In the genomic region with DNA sequence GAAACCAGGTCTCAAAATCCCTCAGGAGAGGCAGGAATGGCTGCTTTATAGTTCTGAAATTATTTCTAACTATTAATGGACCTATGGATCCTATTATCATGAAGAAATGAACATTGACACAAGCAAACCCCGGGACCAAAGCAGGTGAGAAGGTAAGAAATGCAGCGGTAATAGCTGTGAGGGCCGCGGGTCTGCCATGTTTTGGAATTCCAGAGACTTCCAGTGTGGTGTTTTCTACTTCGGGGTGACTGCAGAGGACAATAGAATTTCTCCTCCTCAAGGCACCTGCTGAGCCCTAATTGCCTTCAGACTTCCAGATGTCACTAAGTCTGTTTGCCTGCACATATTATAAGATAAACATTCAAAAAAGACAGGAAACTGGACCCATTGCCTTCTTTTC, we compare ENCODE assay signal across 33 cellular contexts.
"Had no signal": no experiment of that assay in that cellular context is flagged by ENCODE, and none has a peak within 500 bp of the region (broad histone marks: within the 10 kb centered on the region; RNA-seq: fewer than 3 reads in every experiment).

No MANE protein-coding gene starts in this region.

- H3K4me2 ChIP-seq: hepatocyte had no signal

- H3K9me3 Mint-ChIP-seq: activated naive CD4-positive, alpha-beta T cell treated with anti-CD3 and anti-CD28 coated beads for 36 hours had no signal

- H3K4me3 Mint-ChIP-seq: activated B cell treated with CpG ODN at 0.5 μM for 24 hours; activated CD8-positive, alpha-beta T cell treated with anti-CD3 and anti-CD28 coated beads for 36 hours; activated naive CD4-positive, alpha-beta T cell treated with anti-CD3 and anti-CD28 coated beads for 36 hours; activated naive CD4-positive, alpha-beta T cell treated with anti-CD3 and anti-CD28 coated beads, Interleukin-2, amount 50 U/mL, for 24 hours; activated naive CD8-positive, alpha-beta T cell treated with anti-CD3 and anti-CD28 coated beads for 36 hours; activated naive CD8-positive, alpha-beta T cell treated with anti-CD3 and anti-CD28 coated beads, Interleukin-2, amount 50 U/mL, for 24 hours; activated T-helper 1 cell treated with anti-CD3 and anti-CD28 coated beads, Interleukin-12 subunit alpha, Interleukin-12 subunit beta, Interleukin-2, Interleukin-4 antibody, amounts not matched to agents 30 ng/mL and 10 ng/mL and 1 ng/mL, durations not matched to agents 14 hours and 24 hours and 36 hours; effector memory CD8-positive, alpha-beta T cell had no signal

- H3K27me3 Mint-ChIP-seq: activated B cell treated with CpG ODN at 0.5 μM for 24 hours; activated CD8-positive, alpha-beta T cell treated with anti-CD3 and anti-CD28 coated beads for 36 hours; activated naive CD4-positive, alpha-beta T cell treated with anti-CD3 and anti-CD28 coated beads, Interleukin-2, amount 50 U/mL, for 24 hours; activated naive CD8-positive, alpha-beta T cell treated with anti-CD3 and anti-CD28 coated beads for 36 hours; activated naive CD8-positive, alpha-beta T cell treated with anti-CD3 and anti-CD28 coated beads, Interleukin-2, amount 50 U/mL, for 24 hours; effector memory CD8-positive, alpha-beta T cell had no signal

- H3K4me3 ChIP-seq: adrenal gland, body of pancreas, esophagus squamous epithelium, gastroesophageal sphincter, heart right ventricle, hepatocyte had no signal

- H3K36me3 Mint-ChIP-seq: activated naive CD4-positive, alpha-beta T cell treated with anti-CD3 and anti-CD28 coated beads, Interleukin-2, amount 50 U/mL, for 24 hours; activated naive CD8-positive, alpha-beta T cell treated with anti-CD3 and anti-CD28 coated beads for 36 hours had no signal

- H3K36me3 ChIP-seq: adrenal gland, esophagus squamous epithelium, gastroesophageal sphincter, heart right ventricle, WERI-Rb-1 had no signal

- H3K27me3 ChIP-seq: adrenal gland, body of pancreas, esophagus squamous epithelium, gastroesophageal sphincter, heart right ventricle, hepatocyte had no signal

- ATAC-seq: activated CD4-positive, CD25-positive, alpha-beta regulatory T cell treated with anti-CD3 and anti-CD28 coated beads, Interleukin-2, amount 50 U/mL, for 24 hours; activated CD8-positive, alpha-beta T cell treated with anti-CD3 and anti-CD28 coated beads for 36 hours; activated naive CD8-positive, alpha-beta T cell treated with anti-CD3 and anti-CD28 coated beads, Interleukin-2, amount 50 U/mL, for 24 hours; body of pancreas; effector memory CD8-positive, alpha-beta T cell; gastroesophageal sphincter; heart right ventricle had no signal

- H3K27ac ChIP-seq: adrenal gland, body of pancreas, epithelial cell of prostate, esophagus squamous epithelium, gastroesophageal sphincter, heart right ventricle, hepatocyte, WERI-Rb-1 had no signal

- H3K9me3 ChIP-seq: adrenal gland, body of pancreas, esophagus squamous epithelium, gastroesophageal sphincter had no signal

- H2AFZ ChIP-seq: hepatocyte had no signal

- H3K79me2 ChIP-seq: hepatocyte had no signal

- H3K4me1 ChIP-seq: adrenal gland, body of pancreas, gastroesophageal sphincter, heart right ventricle had no signal

- H3K4me1 Mint-ChIP-seq: activated B cell treated with CpG ODN at 0.5 μM for 24 hours; activated naive CD4-positive, alpha-beta T cell treated with anti-CD3 and anti-CD28 coated beads, Interleukin-2, amount 50 U/mL, for 24 hours; activated naive CD8-positive, alpha-beta T cell treated with anti-CD3 and anti-CD28 coated beads for 36 hours; activated naive CD8-positive, alpha-beta T cell treated with anti-CD3 and anti-CD28 coated beads, Interleukin-2, amount 50 U/mL, for 24 hours had no signal

- H3K27ac Mint-ChIP-seq: activated B cell treated with CpG ODN at 0.5 μM for 24 hours; activated CD8-positive, alpha-beta T cell treated with anti-CD3 and anti-CD28 coated beads for 36 hours; activated naive CD4-positive, alpha-beta T cell treated with anti-CD3 and anti-CD28 coated beads for 36 hours; activated naive CD4-positive, alpha-beta T cell treated with anti-CD3 and anti-CD28 coated beads, Interleukin-2, amount 50 U/mL, for 24 hours; activated naive CD8-positive, alpha-beta T cell treated with anti-CD3 and anti-CD28 coated beads for 36 hours; activated naive CD8-positive, alpha-beta T cell treated with anti-CD3 and anti-CD28 coated beads, Interleukin-2, amount 50 U/mL, for 24 hours; activated T-helper 1 cell treated with anti-CD3 and anti-CD28 coated beads, Interleukin-12 subunit alpha, Interleukin-12 subunit beta, Interleukin-2, Interleukin-4 antibody, amounts not matched to agents 30 ng/mL and 10 ng/mL and 1 ng/mL, durations not matched to agents 14 hours and 24 hours and 36 hours; activated T-helper 2 cell treated with anti-CD3 and anti-CD28 coated beads, Interferon-gamma antibody, Interleukin-2, Interleukin-4, amounts not matched to agents 10 μg/mL and 5 μg/mL and 100 μg/mL, durations not matched to agents 14 hours and 24 hours and 36 hours; effector memory CD8-positive, alpha-beta T cell had no signal

- DNase-seq: activated B cell treated with CpG ODN at 0.5 μM for 24 hours; activated CD4-positive, alpha-beta T cell treated with anti-CD3 and anti-CD28 coated beads for 48 hours; activated CD4-positive, alpha-beta T cell treated with anti-CD3 and anti-CD28 coated beads, Interleukin-2, amount 50 U/mL, for 1 hour; activated CD4-positive, alpha-beta T cell treated with anti-CD3 and anti-CD28 coated beads, Interleukin-2, amount 50 U/mL, for 48 hours; activated CD8-positive, alpha-beta memory T cell treated with anti-CD3 and anti-CD28 coated beads for 24 hours; activated CD8-positive, alpha-beta T cell treated with anti-CD3 and anti-CD28 coated beads for 36 hours; activated effector memory CD4-positive, alpha-beta T cell treated with anti-CD3 and anti-CD28 coated beads, Interleukin-2, amount 50 U/mL, for 16 hours; activated naive CD4-positive, alpha-beta T cell treated with anti-CD3 and anti-CD28 coated beads for 36 hours; activated naive CD8-positive, alpha-beta T cell treated with anti-CD3 and anti-CD28 coated beads for 36 hours; activated naive CD8-positive, alpha-beta T cell treated with anti-CD3 and anti-CD28 coated beads, Interleukin-2, amount 50 U/mL, for 24 hours; activated T-cell treated with anti-CD3 and anti-CD28 coated beads, Interleukin-2, amount 50 U/mL, for 48 hours; adrenal gland; amygdala; aorta; body of pancreas; caudate nucleus; cortex of kidney; dermis blood vessel endothelial cell; effector CD4-positive, alpha-beta T cell; effector memory CD8-positive, alpha-beta T cell; esophagus squamous epithelium; foreskin melanocyte; heart right ventricle; T-helper 2 cell; T-helper 9 cell; WERI-Rb-1 had no signal
